In genomic region chr13:51643882-51644281, GRCh38 we compare ENCODE assay signal across 9 cellular contexts. TPM values are rescaled to one million over a fixed set of nuclear protein-coding genes. Genes with fewer than 3 reads are reported as not detected.
DNase-seq lines count a peak whose midpoint lies in the region; TF ChIP-seq lines count a peak whose summit lies in the region.
"Had no signal": no experiment of that assay in that cellular context is flagged by ENCODE, and none has a peak within 500 bp of the region (broad histone marks: within the 10 kb centered on the region; RNA-seq: fewer than 3 reads in every experiment).

No MANE protein-coding gene starts in this region.

- H3K4me3 Mint-ChIP-seq in nephron progenitor cell (peak overlapping the region; percentile 67), progenitor cell of endocrine pancreas (ENCODE audit: low read depth) (no peak overlapping the region)
- H3K4me3 Mint-ChIP-seq: neural crest cell had no signal

- no peak for TF ChIP-seq CTCF in nephron progenitor cell (IDR thresholded peaks at IDR 0.05)
- no peak for TF ChIP-seq CTCF in progenitor cell of endocrine pancreas (IDR thresholded peaks at IDR 0.05; ENCODE audit: unreplicated experiment)

- DNase-seq in GM03348 (ENCODE audit: low spot score): peak; percentile 80
- DNase-seq in NCI-H226: peak; percentile 91
- DNase-seq in dedifferentiated amniotic fluid mesenchymal stem cell (ENCODE audit: extremely low spot score): peak; percentile 88
- no peak for DNase-seq in nephron progenitor cell
- DNase-seq in NCI-H748 (lab: John Stamatoyannopoulos, UW; ENCODE audit: unreplicated experiment): no peak
- DNase-seq in posterior cingulate gyrus: no peak
- DNase-seq in progenitor cell of endocrine pancreas (ENCODE audit: low spot score, unreplicated experiment): no peak
- no peak for DNase-seq in NCI-H510A treated with DMSO at 0.1 percent for 48 hours (lab: John Stamatoyannopoulos, UW)

- H3K36me3 Mint-ChIP-seq in nephron progenitor cell (ENCODE audit: low read depth) (peaks cover 10% of the 10 kb centered on the region), progenitor cell of endocrine pancreas (ENCODE audit: insufficient read depth) (peaks cover 2% of the 10 kb centered on the region)

- H3K9me3 Mint-ChIP-seq in nephron progenitor cell (peaks cover 4% of the 10 kb centered on the region), progenitor cell of endocrine pancreas (ENCODE audit: low read depth) (no peaks in the 10 kb centered on the region)
- H3K9me3 Mint-ChIP-seq: neural crest cell had no signal

- H3K27me3 Mint-ChIP-seq in nephron progenitor cell (ENCODE audit: low read depth, poor library complexity) (no peaks in the 10 kb centered on the region), progenitor cell of endocrine pancreas (no peaks in the 10 kb centered on the region)

- H3K27ac Mint-ChIP-seq in nephron progenitor cell (peak overlapping the region; percentile 91), progenitor cell of endocrine pancreas (no peak overlapping the region)

- intact Hi-C loops in posterior cingulate gyrus (cut with DNase I): no loop called here

- H3K4me1 Mint-ChIP-seq in nephron progenitor cell (peaks cover 47% of the 10 kb centered on the region), progenitor cell of endocrine pancreas (ENCODE audit: low read depth) (peaks cover 30% of the 10 kb centered on the region)

RNA-seq across cellular contexts. Expression of gene WDFY2, which starts 59.6 kb away (rescaled TPM):
- 17.2 and 18.0 TPM in 2 replicates for total RNA-seq in progenitor cell of endocrine pancreas

Comparison
In these comparisons a context has a peak if more than half of its experiments do, and no peak if none do; other contexts are left out.
1. DNase-seq: peak in GM03348 (single experiment), NCI-H226 (single experiment) and dedifferentiated amniotic fluid mesenchymal stem cell (single experiment); none in nephron progenitor cell (single experiment), NCI-H748 (single experiment), posterior cingulate gyrus (0 of 10), progenitor cell of endocrine pancreas (single experiment) and NCI-H510A treated with DMSO at 0.1 percent for 48 hours (single experiment).